In the genomic region with DNA sequence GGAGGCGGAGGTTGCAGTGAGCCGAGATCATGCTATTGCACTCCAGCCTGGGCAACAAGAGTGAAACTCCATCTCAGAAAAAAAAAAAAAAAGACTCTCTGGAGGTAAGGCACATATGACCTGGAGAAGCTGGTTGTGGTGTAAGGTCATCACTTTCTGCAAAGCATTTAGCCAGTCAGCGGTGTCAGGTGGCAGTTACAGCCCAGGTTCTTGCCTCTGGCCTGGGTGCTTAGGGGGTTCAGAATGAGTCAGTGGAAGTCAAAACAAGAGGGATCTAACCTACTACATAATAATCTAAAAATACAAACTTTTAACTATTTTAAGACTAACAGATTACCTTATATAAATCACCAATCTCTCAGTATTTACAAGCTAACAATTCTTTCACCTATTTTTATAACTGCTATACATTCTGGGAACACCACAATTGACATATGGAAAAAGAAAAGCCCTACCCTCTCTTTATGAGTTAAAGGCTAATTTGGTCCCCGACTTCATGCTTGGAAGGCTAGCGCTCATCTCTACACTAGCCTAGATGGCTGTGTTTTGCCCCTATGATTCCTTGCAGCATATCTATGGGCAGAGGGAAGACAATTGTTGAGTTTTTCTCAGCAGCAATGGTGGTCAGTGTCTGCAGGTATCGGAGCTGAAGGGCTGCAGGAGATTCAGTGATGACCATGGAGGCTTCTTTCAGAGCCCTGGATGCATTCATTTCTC, we compare ENCODE assay signal across 15 cellular contexts. TPM values are rescaled to one million over a fixed set of nuclear protein-coding genes. Genes with fewer than 3 reads are reported as not detected.
DNase-seq lines count a peak whose midpoint lies in the region; ATAC-seq and TF ChIP-seq lines count a peak whose summit lies in the region.
"Had no signal": no experiment of that assay in that cellular context is flagged by ENCODE, and none has a peak within 500 bp of the region (broad histone marks: within the 10 kb centered on the region; RNA-seq: fewer than 3 reads in every experiment).

No MANE protein-coding gene starts in this region.

- intact Hi-C loops in natural killer cell (cut with micrococcal nuclease) (no loop called here), OCI-LY7 (cut with micrococcal nuclease; ENCODE audit: unreplicated experiment) (no loop called here)

- H4K20me1 ChIP-seq in Karpas-422 (ENCODE audit: insufficient read depth, low read depth, low read length) (no peaks in the 10 kb centered on the region), OCI-LY7 (ENCODE audit: insufficient read depth, low read length) (no peaks in the 10 kb centered on the region)

- POLR2A ChIA-PET in OCI-LY7 (lab: Charles Lee) = no interaction called here

- H3K27ac Mint-ChIP-seq in natural killer cell = peak overlapping the region; percentile 63 to 71
- H3K27ac Mint-ChIP-seq: activated naive CD8-positive, alpha-beta T cell had no signal

- H3K9me2 ChIP-seq in Karpas-422 (replicated peaks; ENCODE audit: insufficient read depth, low read length) (no peaks in the 10 kb centered on the region), OCI-LY7 (ENCODE audit: insufficient read depth, low read length) (no peaks in the 10 kb centered on the region)

- CTCF ChIA-PET in OCI-LY7 (lab: Charles Lee; ENCODE audit: unreplicated experiment) = no interaction called here

- TF ChIP-seq CTCF in natural killer cell (IDR thresholded peaks at IDR 0.05) = no peak
- no peak for TF ChIP-seq CTCF in OCI-LY7 (conservative IDR thresholded peaks at IDR 0.05; ENCODE audit: low read length)

- H3K4me1 ChIP-seq in Karpas-422 (ENCODE audit: low read length) (peaks cover 7% of the 10 kb centered on the region), OCI-LY7 (ENCODE audit: insufficient read depth, low read length, poor library complexity, severe bottlenecking) (peaks cover 10% of the 10 kb centered on the region)

- no peak overlapping the region for H3K4me2 ChIP-seq in Karpas-422 (ENCODE audit: low read depth, low read length, poor library complexity, severe bottlenecking)
- H3K4me2 ChIP-seq in OCI-LY7 (ENCODE audit: low read length) = no peak overlapping the region

- BruUV-seq in OCI-LY7 (replicated peaks; lab: Mats Ljungman, UMichigan) = no TSS peak

- H3K27ac ChIP-seq in Karpas-422 (ENCODE audit: low read length) (no peak overlapping the region), OCI-LY7 (ENCODE audit: low read depth, low read length, poor library complexity, severe bottlenecking) (no peak overlapping the region)
- H3K27ac ChIP-seq: skin epidermis had no signal

- no peaks in the 10 kb centered on the region for H3K9me3 Mint-ChIP-seq in natural killer cell

- peaks cover 42% of the 10 kb centered on the region for H3K36me3 Mint-ChIP-seq in natural killer cell

- peaks cover 77 to 79% of the 10 kb centered on the region in 2 donors for H3K4me1 Mint-ChIP-seq in natural killer cell

- H3K27me3 ChIP-seq in Karpas-422 (ENCODE audit: low read length) = no peaks in the 10 kb centered on the region

- no peaks in the 10 kb centered on the region for H3K79me2 ChIP-seq in Karpas-422 (ENCODE audit: low read length)
- H3K79me2 ChIP-seq in OCI-LY7 (ENCODE audit: insufficient read depth, low read depth, low read length) = no peaks in the 10 kb centered on the region

- H2AFZ ChIP-seq in Karpas-422 (ENCODE audit: low read length) (no peak overlapping the region), OCI-LY7 (ENCODE audit: low read length) (no peak overlapping the region)

- H3K36me3 ChIP-seq in Karpas-422 (ENCODE audit: insufficient read depth, low read length) = peaks cover 6% of the 10 kb centered on the region; the same call in 1 of the 2 replicates
- H3K36me3 ChIP-seq in OCI-LY7 (ENCODE audit: insufficient read depth, low read length) = no peaks in the 10 kb centered on the region

- H3K9me3 ChIP-seq in Karpas-422 (ENCODE audit: low read length) (no peaks in the 10 kb centered on the region), OCI-LY7 (ENCODE audit: low read length) (no peaks in the 10 kb centered on the region)

- ATAC-seq in GM18517 (IDR thresholded peaks at IDR 0.05; ENCODE audit: unreplicated experiment) (peak; percentile 86), GM21529 (IDR thresholded peaks at IDR 0.05; ENCODE audit: unreplicated experiment) (peak; percentile 89), HG03432 (IDR thresholded peaks at IDR 0.05; ENCODE audit: unreplicated experiment) (peak; percentile 96), natural killer cell (no peak)
- ATAC-seq: activated CD4-positive, CD25-positive, alpha-beta regulatory T cell treated with anti-CD3 and anti-CD28 coated beads, Interleukin-2, amount 50 U/mL, for 24 hours had no signal

- no peak for DNase-seq in natural killer cell
- no peak for DNase-seq in superior temporal gyrus (ENCODE audit: extremely low spot score)
- no peak for DNase-seq in activated gamma-delta T cell treated with Interleukin-2 at 50 U/mL for 16 hours
- no peak for DNase-seq in Karpas-422
- no peak for DNase-seq in OCI-LY7 (ENCODE audit: low spot score)
- DNase-seq: DMS53; KBM-7; NCI-H446; stimulated activated naive CD4-positive, alpha-beta T cell had no signal

- H3K9ac ChIP-seq in Karpas-422 (ENCODE audit: low read length) = no peak overlapping the region

- no peaks in the 10 kb centered on the region for H3K27me3 Mint-ChIP-seq in natural killer cell (ENCODE audit: low read depth in 2 of 2)
- H3K27me3 Mint-ChIP-seq: activated naive CD8-positive, alpha-beta T cell had no signal

- H3K4me3 ChIP-seq in Karpas-422 (ENCODE audit: low read length) (no peak overlapping the region), OCI-LY7 (ENCODE audit: low read depth, low read length, poor library complexity, severe bottlenecking) (no peak overlapping the region)
- H3K4me3 ChIP-seq: skin epidermis had no signal

- no peak overlapping the region for H3K4me3 Mint-ChIP-seq in natural killer cell
- H3K4me3 Mint-ChIP-seq: activated naive CD8-positive, alpha-beta T cell had no signal

RNA-seq across cellular contexts. Expression of a gene that starts 29.2 kb away (rescaled TPM):
- 100 to 1,000 TPM; 185 to 241 (median 189) TPM for total RNA-seq in natural killer cell
- 16.4 and 33.1 TPM in 2 replicates for total RNA-seq in Karpas-422 (2014; rRNA removed; shearing (Covaris generic); ENCODE audit: low replicate concordance)
- 3.3 and 5.7 TPM in 2 replicates for total RNA-seq in OCI-LY7 (2014; rRNA removed; shearing (Covaris generic))
- 7.3 and 8.1 TPM in 2 replicates for total RNA-seq in OCI-LY7 (2022)

Comparison
In these comparisons a context has a peak if more than half of its experiments do, and no peak if none do; other contexts are left out.
1. ATAC-seq: peak in GM18517 (single experiment), GM21529 (single experiment) and HG03432 (single experiment); none in natural killer cell (0 of 3).